Comparison of ENCODE assay signal across 9 cellular contexts in the genomic region with DNA sequence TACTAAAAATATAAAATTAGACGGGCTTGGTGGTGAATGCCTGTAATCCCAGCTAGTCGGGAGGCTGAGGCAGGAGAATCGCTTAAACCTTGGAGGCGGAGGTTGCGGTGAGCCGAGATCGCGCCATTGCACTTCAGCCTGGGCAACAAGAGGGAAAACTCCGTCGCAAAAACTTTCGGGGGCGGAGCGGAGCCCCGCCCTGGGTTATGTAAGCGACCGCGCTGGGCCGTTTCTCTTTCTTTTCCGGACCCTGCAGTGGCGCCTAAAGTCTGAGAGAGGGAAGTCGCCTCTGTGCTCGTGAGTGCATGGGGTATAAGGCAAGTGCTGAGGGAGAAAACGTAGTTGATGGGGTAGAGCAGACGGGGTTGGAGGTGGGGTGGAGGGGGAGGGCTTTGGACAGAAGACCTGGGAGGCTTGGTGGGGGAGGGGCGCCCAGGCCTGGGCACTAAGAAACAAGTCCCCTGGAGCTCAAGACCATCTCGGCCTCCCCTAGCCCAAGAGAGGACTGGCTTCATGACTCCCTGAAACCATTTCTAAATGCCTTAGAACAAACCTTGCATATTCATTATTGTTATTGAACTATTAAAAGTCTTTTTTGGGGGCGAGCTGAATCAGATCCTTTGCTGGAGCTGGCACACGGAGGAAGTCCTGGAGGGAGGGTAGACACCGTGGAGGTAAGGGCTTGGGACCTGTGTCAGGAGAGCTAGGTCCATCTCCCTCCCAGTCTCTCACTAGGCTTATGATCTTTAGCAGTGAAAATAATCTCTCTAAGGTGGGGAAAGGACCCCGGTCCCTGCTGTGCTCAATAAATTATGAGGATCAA. TPM values are rescaled to one million over a fixed set of nuclear protein-coding genes. Genes with fewer than 3 reads are reported as not detected.
DNase-seq lines count a peak whose midpoint lies in the region; ATAC-seq and FAIRE-seq lines count a peak whose summit lies in the region.
"Had no signal": no experiment of that assay in that cellular context is flagged by ENCODE, and none has a peak within 500 bp of the region (broad histone marks: within the 10 kb centered on the region; RNA-seq: fewer than 3 reads in every experiment).

No MANE protein-coding gene starts in this region.

- H3K27ac ChIP-seq in small intestine (ENCODE audit: low read depth in 1 of 2, low read length in 1 of 2) = peak overlapping the region; percentile 82 to 99

- H3K27ac Mint-ChIP-seq in T-helper 2 cell treated with Interferon-gamma antibody and Interleukin-4, amounts not matched to agents 5 μg/mL and 100 μg/mL, for 36 hours = peak overlapping the region; percentile 92

- H3K9me3 Mint-ChIP-seq in T-helper 2 cell treated with Interferon-gamma antibody and Interleukin-4, amounts not matched to agents 5 μg/mL and 100 μg/mL, for 36 hours = no peaks in the 10 kb centered on the region

- H3K9ac ChIP-seq in ES-I3 (ENCODE audit: low read depth, low read length) (peak overlapping the region; percentile 87), iPS-15b (ENCODE audit: low read depth, low read length) (peak overlapping the region; percentile 16)

- FAIRE-seq in small intestine (lab: Jason Lieb, UNC) = no peak
- FAIRE-seq: islet of Langerhans had no signal

- H3K36me3 ChIP-seq in ES-I3 (ENCODE audit: insufficient read depth, low read length) (no peaks in the 10 kb centered on the region), iPS-15b (ENCODE audit: control insufficient read depth, insufficient read depth, low read length) (no peaks in the 10 kb centered on the region), small intestine (ENCODE audit: control insufficient read depth in 2 of 2, insufficient read depth in 2 of 2, low read length in 2 of 2) (no peaks in the 10 kb centered on the region)

- WGBS in small intestine, 3 donors = 1 to 2% (median 2%) methylated on average over 30 of the region's 30 CpGs

- peaks cover 46% of the 10 kb centered on the region for H3K4me1 Mint-ChIP-seq in T-helper 2 cell treated with Interferon-gamma antibody and Interleukin-4, amounts not matched to agents 5 μg/mL and 100 μg/mL, for 36 hours (ENCODE audit: low read depth)

- ATAC-seq in HG03342 (IDR thresholded peaks at IDR 0.05; ENCODE audit: unreplicated experiment) (peak; percentile 43), HG03442 (IDR thresholded peaks at IDR 0.05; ENCODE audit: unreplicated experiment) (no peak)

- H3K4me1 ChIP-seq in ES-I3 (ENCODE audit: insufficient read depth, low read length) (peaks cover 7% of the 10 kb centered on the region), iPS-15b (ENCODE audit: control insufficient read depth, insufficient read depth, low read length) (peaks cover 9% of the 10 kb centered on the region), small intestine (ENCODE audit: control insufficient read depth in 2 of 2, insufficient read depth in 1 of 2, low read depth in 1 of 2, low read length in 1 of 2) (peaks cover 4% of the 10 kb centered on the region in 2 donors)

- peaks cover 44% of the 10 kb centered on the region for H3K27me3 ChIP-seq in iPS-15b (ENCODE audit: control insufficient read depth, insufficient read depth, low read length)
- H3K27me3 ChIP-seq in small intestine (ENCODE audit: control insufficient read depth in 2 of 2, insufficient read depth in 2 of 2, low read length in 2 of 2) = no peaks in the 10 kb centered on the region

- H3K27me3 Mint-ChIP-seq in T-helper 2 cell treated with Interferon-gamma antibody and Interleukin-4, amounts not matched to agents 5 μg/mL and 100 μg/mL, for 36 hours (ENCODE audit: low read depth) = peaks cover 7% of the 10 kb centered on the region

- DNase-seq in T-helper 2 cell treated with Interferon-gamma antibody and Interleukin-4, amounts not matched to agents 5 μg/mL and 100 μg/mL, for 36 hours (ENCODE audit: low spot score) = peak; percentile 64
- DNase-seq in astrocyte of the hippocampus (ENCODE audit: low read depth, low spot score) (peak; percentile 74), small intestine (peak; percentile 85), NCI-H526 treated with DMSO at 0.1 percent for 48 hours (lab: John Stamatoyannopoulos, UW) (no peak)

- peaks cover 10% of the 10 kb centered on the region for H3K36me3 Mint-ChIP-seq in T-helper 2 cell treated with Interferon-gamma antibody and Interleukin-4, amounts not matched to agents 5 μg/mL and 100 μg/mL, for 36 hours (ENCODE audit: low read depth)

- H3K4me3 ChIP-seq in iPS-15b (ENCODE audit: low read depth, low read length) (peak overlapping the region; percentile 81), small intestine (ENCODE audit: low read depth in 1 of 2, low read length in 2 of 2) (peak overlapping the region; percentile 39 to 71)

- peak overlapping the region; percentile 86 for H3K4me3 Mint-ChIP-seq in T-helper 2 cell treated with Interferon-gamma antibody and Interleukin-4, amounts not matched to agents 5 μg/mL and 100 μg/mL, for 36 hours

- H3K9me3 ChIP-seq in ES-I3 (ENCODE audit: control insufficient read depth, insufficient read depth, low read length) (no peaks in the 10 kb centered on the region), iPS-15b (ENCODE audit: control insufficient read depth, insufficient read depth, low read length) (no peaks in the 10 kb centered on the region), small intestine (ENCODE audit: control insufficient read depth, low read depth) (no peaks in the 10 kb centered on the region)

RNA-seq across cellular contexts. Expression of gene MICA, which starts 2.7 kb away (rescaled TPM):
- polyA plus RNA-seq in small intestine = 10 to 100 TPM; 12.5 to 28.6 (median 26.2) TPM

RNA-seq across cellular contexts. Expression of gene HLA-B, which starts 43.7 kb away (rescaled TPM):
- polyA plus RNA-seq in small intestine = 1,000 to 10,000 TPM in 2 of 3 donors, 100 to 1,000 TPM in 1; 569 to 2,421 (median 1,749) TPM
